Comparison of ENCODE assay signal across 2 cellular contexts in genomic region chr15:40584191-40584590, GRCh38.
TF ChIP-seq lines count a peak whose summit lies in the region.

No MANE protein-coding gene starts in this region.

TF ChIP-seq in HCT116, 20 proteins besides CTCF, POLR2A, EP300 and RAD21:
- TF ChIP-seq POLR2AphosphoS5 (IDR thresholded peaks at IDR 0.05; ENCODE audit: low read depth, low read length), result no peak
- TF ChIP-seq CBX3 (IDR thresholded peaks at IDR 0.05; ENCODE audit: low read depth), result no peak
- TF ChIP-seq CEBPB (IDR thresholded peaks at IDR 0.05; ENCODE audit: low read depth), result no peak
- TF ChIP-seq ZFX (IDR thresholded peaks at IDR 0.05), result no peak
- TF ChIP-seq SRF (IDR thresholded peaks at IDR 0.05; ENCODE audit: low read depth), result no peak
- TF ChIP-seq ZNF274 (IDR thresholded peaks at IDR 0.05; ENCODE audit: low read depth, low read length), result no peak
- TF ChIP-seq YY1 (IDR thresholded peaks at IDR 0.05; ENCODE audit: extremely low read depth, insufficient replicate concordance, low read depth, low read length), result no peak
- no peak for TF ChIP-seq EZH2phosphoT487 (IDR thresholded peaks at IDR 0.05; ENCODE audit: borderline replicate concordance)
- TF ChIP-seq SIN3A (IDR thresholded peaks at IDR 0.05; ENCODE audit: low read depth), result no peak
- no peak for TF ChIP-seq EZH2 (IDR thresholded peaks at IDR 0.05)
- no peak for TF ChIP-seq ZBTB33 (IDR thresholded peaks at IDR 0.05; ENCODE audit: extremely low read depth, insufficient replicate concordance, low read length)
- no peak for TF ChIP-seq TCF7L2 (IDR thresholded peaks at IDR 0.05; ENCODE audit: borderline replicate concordance, extremely low read depth, insufficient read depth, insufficient read length)

TF ChIP-seq in K562, 482 proteins besides CTCF, POLR2A, EP300 and RAD21:
- TF ChIP-seq ZNF395 (CRISPR knock-in tag; IDR thresholded peaks at IDR 0.05) (no peak), CBX2 (IDR thresholded peaks at IDR 0.05; ENCODE audit: insufficient read depth, low read length, poor library complexity, severe bottlenecking) (no peak)
